ENCODE assay signal across 16 cellular contexts in genomic region chr5:154802050-154802449, GRCh38. TPM values are rescaled to one million over a fixed set of nuclear protein-coding genes. Genes with fewer than 3 reads are reported as not detected.
"Had no signal": no experiment of that assay in that cellular context is flagged by ENCODE, and none has a peak within 500 bp of the region (broad histone marks: within the 10 kb centered on the region; RNA-seq: fewer than 3 reads in every experiment).

No MANE protein-coding gene starts in this region.

- H3K4me3 ChIP-seq: gastrocnemius medialis, heart right ventricle, neural progenitor cell, ovary, SK-N-MC, thyroid gland, uterus had no signal

- H3K27ac Mint-ChIP-seq: activated CD4-positive, alpha-beta T cell treated with anti-CD3 and anti-CD28 coated beads, Interleukin-2, amount 10 ng/mL, durations not matched to agents 7 days and 5 days; neural progenitor cell had no signal

- H3K27me3 Mint-ChIP-seq: activated CD4-positive, alpha-beta T cell treated with anti-CD3 and anti-CD28 coated beads, Interleukin-2, amount 10 ng/mL, durations not matched to agents 7 days and 5 days had no signal

- H3K4me3 Mint-ChIP-seq: activated CD4-positive, alpha-beta T cell treated with anti-CD3 and anti-CD28 coated beads, Interleukin-2, amount 10 ng/mL, durations not matched to agents 7 days and 5 days; activated T-helper 1 cell treated with anti-CD3 and anti-CD28 coated beads, Interleukin-12 subunit alpha, Interleukin-12 subunit beta, Interleukin-2, Interleukin-4 antibody, amounts not matched to agents 30 ng/mL and 10 ng/mL and 1 ng/mL, durations not matched to agents 14 hours and 24 hours and 36 hours; neural progenitor cell; WTC11 had no signal

- H3K9me3 ChIP-seq: gastrocnemius medialis, heart right ventricle, ovary, thyroid gland, uterus had no signal

- H3K4me1 Mint-ChIP-seq: neural progenitor cell, WTC11 had no signal

- DNase-seq: activated CD4-positive, alpha-beta T cell treated with anti-CD3 and anti-CD28 coated beads, Interleukin-2, amount 10 ng/mL, durations not matched to agents 7 days and 5 days; caudate nucleus; cortex of kidney; effector CD8-positive, alpha-beta T cell; gastrocnemius medialis; heart right ventricle; islet precursor cell; ovary; stimulated activated CD4-positive, alpha-beta T cell treated with anti-CD3 and anti-CD28 coated beads, Interleukin-4, amount 100 ng/mL, for 4 hours; T-helper 1 cell; thyroid gland; uterus had no signal

- H3K36me3 ChIP-seq: ovary, uterus had no signal

- H3K27ac ChIP-seq: gastrocnemius medialis, heart right ventricle, neural progenitor cell, ovary, SK-N-MC, thyroid gland, uterus had no signal

- H3K27me3 ChIP-seq: gastrocnemius medialis, heart right ventricle, neural progenitor cell, ovary, thyroid gland, uterus had no signal

- H3K9me3 Mint-ChIP-seq: activated CD4-positive, alpha-beta T cell treated with anti-CD3 and anti-CD28 coated beads, Interleukin-2, amount 10 ng/mL, durations not matched to agents 7 days and 5 days; activated T-helper 1 cell treated with anti-CD3 and anti-CD28 coated beads, Interleukin-12 subunit alpha, Interleukin-12 subunit beta, Interleukin-2, Interleukin-4 antibody, amounts not matched to agents 30 ng/mL and 10 ng/mL and 1 ng/mL, durations not matched to agents 14 hours and 24 hours and 36 hours; neural progenitor cell; WTC11 had no signal

- H3K4me1 ChIP-seq: gastrocnemius medialis, neural progenitor cell, uterus had no signal

- ATAC-seq: gastrocnemius medialis, WTC11 had no signal

RNA-seq across cellular contexts. Expression of gene FAXDC2, which starts 48.4 kb away (rescaled TPM):
- total RNA-seq: activated CD4-positive, alpha-beta T cell treated with anti-CD3 and anti-CD28 coated beads, Interleukin-2, amount 10 ng/mL, durations not matched to agents 7 days and 5 days; activated T-helper 1 cell treated with anti-CD3 and anti-CD28 coated beads, Interleukin-12 subunit alpha, Interleukin-12 subunit beta, Interleukin-2, Interleukin-4 antibody, amounts not matched to agents 30 ng/mL and 10 ng/mL and 1 ng/mL, durations not matched to agents 14 hours and 24 hours and 36 hours had no signal
